In the genomic region with DNA sequence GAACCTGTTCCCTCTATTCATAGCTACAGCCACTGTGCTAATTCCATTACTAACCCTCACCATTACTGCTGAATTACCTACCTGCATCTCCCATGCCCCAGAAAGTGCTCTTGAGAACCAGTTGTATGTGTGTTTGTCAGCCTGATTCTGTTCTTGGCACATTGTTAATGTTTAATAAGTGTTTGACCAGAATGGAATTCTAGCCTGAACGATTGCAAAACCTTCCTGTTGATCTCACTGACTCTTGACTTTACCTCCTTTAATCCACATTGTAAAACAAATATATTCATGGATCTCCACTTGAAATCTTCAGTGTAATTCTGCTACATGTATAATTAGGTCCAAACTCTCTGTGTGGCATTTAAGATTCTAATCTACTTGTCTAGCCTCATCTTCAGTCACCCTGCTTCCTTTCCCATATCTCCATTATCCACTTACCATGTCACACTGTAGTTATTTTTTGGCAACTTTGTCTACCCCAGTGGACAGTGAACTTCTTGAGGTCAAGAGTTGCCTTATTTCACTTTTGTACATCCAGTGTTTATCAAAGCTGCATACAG, we compare ENCODE assay signal across 15 cellular contexts. TPM values are rescaled to one million over a fixed set of nuclear protein-coding genes. Genes with fewer than 3 reads are reported as not detected.
DNase-seq lines count a peak whose midpoint lies in the region; ATAC-seq and TF ChIP-seq lines count a peak whose summit lies in the region.
"Had no signal": no experiment of that assay in that cellular context is flagged by ENCODE, and none has a peak within 500 bp of the region (broad histone marks: within the 10 kb centered on the region; RNA-seq: fewer than 3 reads in every experiment).

No MANE protein-coding gene starts in this region.

- no peak overlapping the region for H3K27ac Mint-ChIP-seq in neural progenitor cell
- H3K27ac Mint-ChIP-seq: activated naive CD8-positive, alpha-beta T cell treated with anti-CD3 and anti-CD28 coated beads for 36 hours had no signal

- peaks cover under 1% of the 10 kb centered on the region for H3K27me3 Mint-ChIP-seq in neural progenitor cell (ENCODE audit: insufficient read depth, low read depth)
- H3K27me3 Mint-ChIP-seq: activated naive CD8-positive, alpha-beta T cell treated with anti-CD3 and anti-CD28 coated beads for 36 hours had no signal

- H3K4me3 ChIP-seq in prostate gland (no peak overlapping the region), neural progenitor cell (no peak overlapping the region), BE2C (ENCODE audit: low read depth, low read length) (no peak overlapping the region)
- H3K4me3 ChIP-seq: colonic mucosa, esophagus squamous epithelium, HAP-1, testis had no signal

- H3K4me1 Mint-ChIP-seq in neural progenitor cell, result peaks cover 9% of the 10 kb centered on the region

- 14% methylated on average over 1 of the region's 1 CpG for WGBS in prostate gland

- H2AFZ ChIP-seq in neural progenitor cell (replicated peaks), result no peak overlapping the region

- no peak for TF ChIP-seq POLR2A in prostate gland (IDR thresholded peaks at IDR 0.05)

- H3F3A ChIP-seq in neural progenitor cell (ENCODE audit: low read depth), result no peaks in the 10 kb centered on the region

- DNase-seq in HCEC 1CT (peak; percentile 73), amniotic epithelial cell (ENCODE audit: low read depth) (peak; percentile 75), left ventricle myocardium superior (no peak), prostate gland (ENCODE audit: low spot score) (peak; percentile 12), DMS114 treated with DMSO at 0.1 percent for 48 hours (lab: John Stamatoyannopoulos, UW; ENCODE audit: unreplicated experiment) (no peak), neural progenitor cell (ENCODE audit: low spot score) (no peak), BE2C (no peak)
- DNase-seq: activated naive CD8-positive, alpha-beta T cell treated with anti-CD3 and anti-CD28 coated beads for 36 hours; colonic mucosa; esophagus squamous epithelium; NCI-H345; testis had no signal

- H3K4me1 ChIP-seq in prostate gland (replicated peaks), result no peaks in the 10 kb centered on the region
- peaks cover 4% of the 10 kb centered on the region for H3K4me1 ChIP-seq in neural progenitor cell
- peaks cover 3% of the 10 kb centered on the region; the same call in 1 of the 2 replicates for H3K4me1 ChIP-seq in BE2C

- no peak overlapping the region for H3K9ac ChIP-seq in neural progenitor cell

- no peak overlapping the region for H3K4me2 ChIP-seq in neural progenitor cell

- H3K36me3 Mint-ChIP-seq in neural progenitor cell, result no peaks in the 10 kb centered on the region

- intact Hi-C loops in left ventricle myocardium superior (cut with micrococcal nuclease) (no loop called here), prostate gland (cut with DNase I) (no loop called here)

- H3K9me3 Mint-ChIP-seq in neural progenitor cell, result no peaks in the 10 kb centered on the region

- no peak for TF ChIP-seq CTCF in prostate gland (IDR thresholded peaks at IDR 0.05)
- no peak for TF ChIP-seq CTCF in neural progenitor cell (IDR thresholded peaks at IDR 0.05)
- no peak for TF ChIP-seq CTCF in BE2C (IDR thresholded peaks at IDR 0.05; ENCODE audit: low read depth, low read length)

- ATAC-seq in left ventricle myocardium superior (peak; percentile 47), GM21619 (IDR thresholded peaks at IDR 0.05; ENCODE audit: unreplicated experiment) (no peak)
- ATAC-seq: Panc1 had no signal

- H3K27me3 ChIP-seq in prostate gland (replicated peaks; ENCODE audit: insufficient read depth) (no peaks in the 10 kb centered on the region), neural progenitor cell (no peaks in the 10 kb centered on the region), BE2C (no peaks in the 10 kb centered on the region)
- H3K27me3 ChIP-seq: colonic mucosa, esophagus squamous epithelium, testis had no signal

- H3K4me3 Mint-ChIP-seq in neural progenitor cell, result no peak overlapping the region
- H3K4me3 Mint-ChIP-seq: activated naive CD8-positive, alpha-beta T cell treated with anti-CD3 and anti-CD28 coated beads for 36 hours had no signal

- H3K9me3 ChIP-seq in prostate gland (no peaks in the 10 kb centered on the region), neural progenitor cell (ENCODE audit: low read depth) (no peaks in the 10 kb centered on the region), BE2C (no peaks in the 10 kb centered on the region)
- H3K9me3 ChIP-seq: colonic mucosa, esophagus squamous epithelium, HAP-1, testis had no signal

- peaks cover 32% of the 10 kb centered on the region for H4K20me1 ChIP-seq in neural progenitor cell (ENCODE audit: low read depth)

- peaks cover 96% of the 10 kb centered on the region for H3K79me2 ChIP-seq in neural progenitor cell (ENCODE audit: low read depth)

- H3K27ac ChIP-seq in prostate gland (no peak overlapping the region), neural progenitor cell (no peak overlapping the region)
- H3K27ac ChIP-seq: colonic mucosa, esophagus squamous epithelium, testis had no signal

- H3K36me3 ChIP-seq in prostate gland (no peaks in the 10 kb centered on the region), neural progenitor cell (no peaks in the 10 kb centered on the region), BE2C (no peaks in the 10 kb centered on the region)
- H3K36me3 ChIP-seq: colonic mucosa, esophagus squamous epithelium, HAP-1 had no signal

RNA-seq across cellular contexts. Expression of a gene that starts 4.9 kb away (rescaled TPM):
- 17.0 TPM for total RNA-seq in left ventricle myocardium superior
- 10 to 100 TPM; 23.0 to 33.1 TPM for total RNA-seq in prostate gland
- total RNA-seq in neural progenitor cell (ENCODE audit: low replicate concordance), result 31.9 and 55.5 TPM in 2 replicates
- polyA plus RNA-seq in BE2C (2012; ENCODE audit: insufficient read depth, insufficient read length, low read depth), result 14.8 TPM

RNA-seq across cellular contexts. Expression of a gene that starts 5.2 kb away (rescaled TPM):
- total RNA-seq in left ventricle myocardium superior (13.9 TPM), prostate gland (10 to 100 TPM; 21.8 to 37.4 TPM), neural progenitor cell (ENCODE audit: low replicate concordance) (9.6 and 11.4 TPM in 2 replicates)
- polyA plus RNA-seq in BE2C (2012; ENCODE audit: insufficient read depth, insufficient read length, low read depth), result 26.7 TPM

Comparison
In these comparisons a context has a peak if more than half of its experiments do, and no peak if none do; other contexts are left out.
1. DNase-seq: peak in HCEC 1CT (single experiment), amniotic epithelial cell (single experiment) and prostate gland (single experiment); none in left ventricle myocardium superior (single experiment), DMS114 treated with DMSO at 0.1 percent for 48 hours (single experiment), neural progenitor cell (single experiment) and BE2C (single experiment).